ENCODE assay signal across 8 cellular contexts in the genomic region with DNA sequence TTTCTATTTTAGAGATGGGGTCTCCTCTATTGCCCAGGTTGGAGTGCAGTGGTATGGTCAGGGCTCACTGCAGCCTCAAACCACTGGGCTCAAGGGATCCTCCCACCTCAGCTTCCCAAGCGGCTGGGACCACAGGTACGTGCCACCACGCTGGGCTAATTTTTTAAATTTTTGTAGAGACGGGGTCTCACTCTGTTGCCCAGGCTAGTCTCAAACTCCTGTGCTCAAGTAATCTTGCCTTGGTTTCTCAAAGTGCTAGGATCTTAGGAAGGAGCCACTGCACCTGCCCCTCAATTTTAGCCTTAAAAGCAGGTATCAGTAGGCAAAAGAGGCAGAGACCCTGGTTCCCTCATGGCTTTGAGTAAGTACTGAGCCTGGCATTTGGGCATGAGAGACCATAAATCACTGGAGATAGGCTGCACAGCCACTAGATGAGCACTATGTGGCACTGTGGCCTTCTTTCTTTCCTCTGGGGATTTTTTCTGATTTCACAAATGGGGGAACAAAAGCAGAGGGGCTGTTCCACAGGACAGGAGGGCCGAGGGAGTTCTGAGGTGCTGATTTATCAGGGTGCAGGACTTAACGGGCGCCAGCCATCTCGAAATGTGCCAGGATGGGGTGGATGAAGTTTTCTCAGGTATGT.
DNase-seq lines count a peak whose midpoint lies in the region; ATAC-seq and TF ChIP-seq lines count a peak whose summit lies in the region.

No MANE protein-coding gene starts in this region.

- no peaks in the 10 kb centered on the region for H3K9me3 ChIP-seq in mesenchymal stem cell (ENCODE audit: control insufficient read depth, low read length)

- peak in 55 of 56 donors; percentile 30 to 72 (median 59) for TF ChIP-seq CTCF in dorsolateral prefrontal cortex (IDR thresholded peaks at IDR 0.05 in 54 of 56, conservative IDR thresholded peaks at IDR 0.05 in 2 of 56; ENCODE audit: low read depth in 1 of 56, partially characterized antibody in 56 of 56)

- no peak overlapping the region for H3K9ac ChIP-seq in mesenchymal stem cell (ENCODE audit: low read length)

- peak; percentile 21 for DNase-seq in NCI-H2107 treated with DMSO at 0.1 percent for 48 hours (lab: John Stamatoyannopoulos, UW; ENCODE audit: unreplicated experiment)
- DNase-seq in NCI-H2107 (lab: John Stamatoyannopoulos, UW) = no peak
- peak; percentile 28 for DNase-seq in HT1080 (ENCODE audit: low read depth)
- peak; percentile 51 for DNase-seq in RPMI7951 (ENCODE audit: low read depth)
- DNase-seq in dorsolateral prefrontal cortex = peak in 1 of 10 donors; percentile 26
- DNase-seq in mesenchymal stem cell = peak; percentile 66
- DNase-seq in occipital lobe (lab: John Stamatoyannopoulos, UW) = no peak

- H2AK5ac ChIP-seq in mesenchymal stem cell (ENCODE audit: low read length, severe bottlenecking) = no peak overlapping the region

- H2BK5ac ChIP-seq in mesenchymal stem cell (ENCODE audit: low read depth, low read length, poor library complexity, severe bottlenecking) = no peak overlapping the region

- no peak overlapping the region for H3K4me2 ChIP-seq in mesenchymal stem cell (ENCODE audit: low read length, poor library complexity, severe bottlenecking)

- no peak overlapping the region for H2AFZ ChIP-seq in mesenchymal stem cell (ENCODE audit: low read depth, low read length)

- H2BK15ac ChIP-seq in mesenchymal stem cell (ENCODE audit: low read depth, poor library complexity, severe bottlenecking) = no peak overlapping the region

- intact Hi-C loops in dorsolateral prefrontal cortex (cut with DNase I) = loop anchor here in 1 of 2 donors (5.0 kb wide), 2 partner anchors 83 to 87 kb away; partner anchors contain the start of gene PLXDC1

- H3K4me3 ChIP-seq in dorsolateral prefrontal cortex = no peak overlapping the region
- no peak overlapping the region for H3K4me3 ChIP-seq in mesenchymal stem cell (ENCODE audit: insufficient read depth in 1 of 2, low read depth in 1 of 2, low read length in 2 of 2)

- ATAC-seq in HG03039 (IDR thresholded peaks at IDR 0.05; ENCODE audit: unreplicated experiment) = no peak

- no peak overlapping the region for H3K18ac ChIP-seq in mesenchymal stem cell (ENCODE audit: low read depth in 1 of 2, low read length in 2 of 2)

- WGBS in mesenchymal stem cell = 75% methylated on average over 8 of the region's 8 CpGs

- H3K36me3 ChIP-seq in mesenchymal stem cell (ENCODE audit: control insufficient read depth in 1 of 2, insufficient read depth in 2 of 2, low read depth in 1 of 2, low read length in 2 of 2) = peaks cover 0 to 32% of the 10 kb centered on the region in 2 experiments

- H3K79me1 ChIP-seq in mesenchymal stem cell (replicated peaks; ENCODE audit: low read length, poor library complexity, severe bottlenecking) = no peaks in the 10 kb centered on the region

- no peak overlapping the region for H2BK120ac ChIP-seq in mesenchymal stem cell (ENCODE audit: low read depth, low read length)

- H3K14ac ChIP-seq in mesenchymal stem cell (ENCODE audit: low read length in 2 of 2) = no peak overlapping the region

- H4K91ac ChIP-seq in mesenchymal stem cell (ENCODE audit: low read length) = no peak overlapping the region

- no peak overlapping the region for H3K4ac ChIP-seq in mesenchymal stem cell (ENCODE audit: low read depth in 1 of 2, low read length in 2 of 2)

- H2BK12ac ChIP-seq in mesenchymal stem cell (ENCODE audit: low read length in 2 of 2) = no peak overlapping the region

- H4K8ac ChIP-seq in mesenchymal stem cell (ENCODE audit: low read length) = no peak overlapping the region

- H3K4me1 ChIP-seq in mesenchymal stem cell (ENCODE audit: control insufficient read depth, insufficient read depth, low read depth, low read length) = peaks cover 8% of the 10 kb centered on the region

- no peaks in the 10 kb centered on the region for H3K27me3 ChIP-seq in dorsolateral prefrontal cortex
- peaks cover 0 to 40% of the 10 kb centered on the region in 2 experiments for H3K27me3 ChIP-seq in mesenchymal stem cell (ENCODE audit: control insufficient read depth in 1 of 2, insufficient read depth in 1 of 2, low read length in 2 of 2)

- H3K23ac ChIP-seq in mesenchymal stem cell (ENCODE audit: low read length in 2 of 2) = no peak overlapping the region

- peak overlapping the region in 1 of 59 donors; percentile 12 for H3K27ac ChIP-seq in dorsolateral prefrontal cortex
- H3K27ac ChIP-seq in mesenchymal stem cell (ENCODE audit: low read length, poor library complexity, severe bottlenecking) = no peak overlapping the region

Comparison
In these comparisons a context has a peak if more than half of its experiments do, and no peak if none do; other contexts are left out.
1. DNase-seq: peak in NCI-H2107 treated with DMSO at 0.1 percent for 48 hours (single experiment), HT1080 (single experiment), RPMI7951 (single experiment) and mesenchymal stem cell (single experiment); none in NCI-H2107 (single experiment) and occipital lobe (single experiment).